Comparison of ENCODE assay signal across 28 cellular contexts in genomic region chr1:9858293-9859035, GRCh38.
DNase-seq lines count a peak whose midpoint lies in the region; ATAC-seq and TF ChIP-seq lines count a peak whose summit lies in the region.
"Had no signal": no experiment of that assay in that cellular context is flagged by ENCODE, and none has a peak within 500 bp of the region (broad histone marks: within the 10 kb centered on the region; RNA-seq: fewer than 3 reads in every experiment).

No MANE protein-coding gene starts in this region.

- H3K9me3 ChIP-seq in BLaER1 treated with 17β-estradiol and CSF1 and Interleukin-3, amounts not matched to agents 10 nM and 100 nM (replicated peaks in 1 of 11) = peaks cover 7 to 21% (median 11%) of the 10 kb centered on the region in 11 experiments
- H3K9me3 ChIP-seq in SU-DHL-6 (ENCODE audit: insufficient read depth, low read length) = no peaks in the 10 kb centered on the region
- H3K9me3 ChIP-seq: ascending aorta had no signal

- peaks cover 0 to 9% (median 0%) of the 10 kb centered on the region in 11 experiments; a peak in 2 of 22 replicates for H4K20me1 ChIP-seq in BLaER1 treated with 17β-estradiol and CSF1 and Interleukin-3, amounts not matched to agents 10 nM and 100 nM
- no peaks in the 10 kb centered on the region for H4K20me1 ChIP-seq in SU-DHL-6 (ENCODE audit: low read depth, low read length)

- H3K27me3 ChIP-seq in BLaER1 treated with 17β-estradiol and CSF1 and Interleukin-3, amounts not matched to agents 10 nM and 100 nM = no peaks in the 10 kb centered on the region
- H3K27me3 ChIP-seq in SU-DHL-6 (ENCODE audit: low read length) = no peaks in the 10 kb centered on the region
- H3K27me3 ChIP-seq: ascending aorta, foreskin keratinocyte, SJSA1, stomach had no signal

- H3K27ac Mint-ChIP-seq in dendritic cell treated with granulocyte-macrophage colony-stimulating factor and Interleukin-4, amounts not matched to agents 40 ng/mL and 50 ng/mL, for 4 days = peak overlapping the region; percentile 61
- H3K27ac Mint-ChIP-seq: natural killer cell treated with Interleukin-12 subunit alpha and Interleukin-12 subunit beta and Interleukin-15 and Interleukin-18, amount 100 ng/mL, for 72 hours; T-helper 17 cell; type B pancreatic cell had no signal

- intact Hi-C loops in dendritic cell treated with granulocyte-macrophage colony-stimulating factor and Interleukin-4, amounts not matched to agents 40 ng/mL and 50 ng/mL, for 4 days (cut with micrococcal nuclease) = no loop called here

- H3K9me3 Mint-ChIP-seq in dendritic cell treated with granulocyte-macrophage colony-stimulating factor and Interleukin-4, amounts not matched to agents 40 ng/mL and 50 ng/mL, for 4 days = no peaks in the 10 kb centered on the region
- H3K9me3 Mint-ChIP-seq: type B pancreatic cell had no signal

- H2AFZ ChIP-seq in SU-DHL-6 (ENCODE audit: low read depth, low read length, severe bottlenecking) = no peak overlapping the region

- TF ChIP-seq CTCF in SU-DHL-6 (IDR thresholded peaks at IDR 0.05; ENCODE audit: insufficient read depth, low read length, poor library complexity, severe bottlenecking) = no peak

- H3F3A ChIP-seq in SU-DHL-6 (ENCODE audit: insufficient read depth) = peaks cover 34% of the 10 kb centered on the region

- peaks cover 34% of the 10 kb centered on the region for H3K4me1 Mint-ChIP-seq in dendritic cell treated with granulocyte-macrophage colony-stimulating factor and Interleukin-4, amounts not matched to agents 40 ng/mL and 50 ng/mL, for 4 days (ENCODE audit: low read depth)
- H3K4me1 Mint-ChIP-seq: immature natural killer cell, T-helper 17 cell had no signal

- no peaks in the 10 kb centered on the region for H3K27me3 Mint-ChIP-seq in dendritic cell treated with granulocyte-macrophage colony-stimulating factor and Interleukin-4, amounts not matched to agents 40 ng/mL and 50 ng/mL, for 4 days
- H3K27me3 Mint-ChIP-seq: natural killer cell treated with Interleukin-12 subunit alpha and Interleukin-12 subunit beta and Interleukin-15 and Interleukin-18, amount 100 ng/mL, for 72 hours; T-helper 17 cell; type B pancreatic cell had no signal

- no peaks in the 10 kb centered on the region for H3K79me2 ChIP-seq in SU-DHL-6 (ENCODE audit: insufficient read depth, low read length)

- H3K4me3 Mint-ChIP-seq in dendritic cell treated with granulocyte-macrophage colony-stimulating factor and Interleukin-4, amounts not matched to agents 40 ng/mL and 50 ng/mL, for 4 days = no peak overlapping the region
- H3K4me3 Mint-ChIP-seq: immature natural killer cell; natural killer cell treated with Interleukin-12 subunit alpha and Interleukin-12 subunit beta and Interleukin-15 and Interleukin-18, amount 100 ng/mL, for 72 hours; T-helper 17 cell; type B pancreatic cell had no signal

- H3K9me2 ChIP-seq in SU-DHL-6 (replicated peaks; ENCODE audit: insufficient read depth, low read length) = no peaks in the 10 kb centered on the region

- no peak overlapping the region for H3K9ac ChIP-seq in BLaER1 treated with 17β-estradiol and CSF1 and Interleukin-3, amounts not matched to agents 10 nM and 100 nM
- no peak overlapping the region for H3K9ac ChIP-seq in SU-DHL-6 (ENCODE audit: low read length)

- peaks cover 39 to 55% (median 45%) of the 10 kb centered on the region in 10 experiments for H3K4me1 ChIP-seq in BLaER1 treated with 17β-estradiol and CSF1 and Interleukin-3, amounts not matched to agents 10 nM and 100 nM
- H3K4me1 ChIP-seq: ascending aorta, foreskin keratinocyte, stomach had no signal

- peak; percentile 48 to 68 for ATAC-seq in activated CD4-positive, CD25-positive, alpha-beta regulatory T cell treated with anti-CD3 and anti-CD28 coated beads, Interleukin-2, amount 50 U/mL, for 24 hours
- ATAC-seq in GM18861 (IDR thresholded peaks at IDR 0.05; ENCODE audit: unreplicated experiment) (no peak), GM21360 (IDR thresholded peaks at IDR 0.05; ENCODE audit: unreplicated experiment) (no peak)
- ATAC-seq: foreskin keratinocyte; natural killer cell treated with Interleukin-12 subunit alpha and Interleukin-12 subunit beta and Interleukin-15 and Interleukin-18, amount 100 ng/mL, for 72 hours; T-helper 17 cell had no signal

- H3K36me3 ChIP-seq in BLaER1 treated with 17β-estradiol and CSF1 and Interleukin-3, amounts not matched to agents 10 nM and 100 nM = peaks cover 4 to 24% (median 8%) of the 10 kb centered on the region in 11 experiments; a peak in 18 of 22 replicates
- peaks cover 4% of the 10 kb centered on the region for H3K36me3 ChIP-seq in SU-DHL-6 (ENCODE audit: low read length)
- H3K36me3 ChIP-seq: SJSA1 had no signal

- no peak overlapping the region for H3K4me3 ChIP-seq in BLaER1 treated with 17β-estradiol and CSF1 and Interleukin-3, amounts not matched to agents 10 nM and 100 nM
- no peak overlapping the region for H3K4me3 ChIP-seq in SU-DHL-6 (ENCODE audit: insufficient read depth, low read length, poor library complexity, severe bottlenecking)
- H3K4me3 ChIP-seq: ascending aorta, left ventricle myocardium inferior, SJSA1, stomach had no signal

- peaks cover 62% of the 10 kb centered on the region for H3K36me3 Mint-ChIP-seq in dendritic cell treated with granulocyte-macrophage colony-stimulating factor and Interleukin-4, amounts not matched to agents 40 ng/mL and 50 ng/mL, for 4 days (ENCODE audit: low read depth)
- H3K36me3 Mint-ChIP-seq: natural killer cell treated with Interleukin-12 subunit alpha and Interleukin-12 subunit beta and Interleukin-15 and Interleukin-18, amount 100 ng/mL, for 72 hours had no signal

- H3K4me2 ChIP-seq in BLaER1 treated with 17β-estradiol and CSF1 and Interleukin-3, amounts not matched to agents 10 nM and 100 nM = peak overlapping the region in 7 of 11 experiments; percentile 13 to 80 (median 51); a peak in 12 of 22 replicates
- H3K4me2 ChIP-seq in SU-DHL-6 (ENCODE audit: low read depth, low read length, poor library complexity, severe bottlenecking) = no peak overlapping the region

- no peak for DNase-seq in activated CD4-positive, CD25-positive, alpha-beta regulatory T cell (lab: John Stamatoyannopoulos, UW)
- DNase-seq in Ammon's horn (ENCODE audit: low spot score) = no peak
- DNase-seq: 8988T; activated gamma-delta T cell treated with Interleukin-2 at 50 U/mL for 16 hours; AML-193; cerebellar nuclear complex; DMS79; erythroblast; foreskin keratinocyte; immature natural killer cell; left ventricle myocardium inferior; midbrain; NCI-H1436; NCI-H510A treated with DMSO at 0.1 percent for 48 hours; retina; stimulated activated CD4-positive, alpha-beta T cell treated with anti-CD3 and anti-CD28 coated beads, Interleukin-4, amount 100 ng/mL, for 24 hours; stomach; T-helper 17 cell had no signal

- 0 out of 22 replicates have a peak overlapping the region, but pooled peaks of 1 of the 11 experiments have one; percentile 6 for H3K27ac ChIP-seq in BLaER1 treated with 17β-estradiol and CSF1 and Interleukin-3, amounts not matched to agents 10 nM and 100 nM
- H3K27ac ChIP-seq in SU-DHL-6 (ENCODE audit: low read depth, low read length) = peak overlapping the region; percentile 6; the same call in 1 of the 2 replicates
- H3K27ac ChIP-seq: ascending aorta, foreskin keratinocyte, SJSA1, stomach had no signal

Comparison
In these comparisons a context has a peak if more than half of its experiments do, and no peak if none do; other contexts are left out.
1. ATAC-seq: peak in activated CD4-positive, CD25-positive, alpha-beta regulatory T cell treated with anti-CD3 and anti-CD28 coated beads, Interleukin-2, amount 50 U/mL, for 24 hours (2 of 2); none in GM18861 (single experiment) and GM21360 (single experiment).